In the genomic region with DNA sequence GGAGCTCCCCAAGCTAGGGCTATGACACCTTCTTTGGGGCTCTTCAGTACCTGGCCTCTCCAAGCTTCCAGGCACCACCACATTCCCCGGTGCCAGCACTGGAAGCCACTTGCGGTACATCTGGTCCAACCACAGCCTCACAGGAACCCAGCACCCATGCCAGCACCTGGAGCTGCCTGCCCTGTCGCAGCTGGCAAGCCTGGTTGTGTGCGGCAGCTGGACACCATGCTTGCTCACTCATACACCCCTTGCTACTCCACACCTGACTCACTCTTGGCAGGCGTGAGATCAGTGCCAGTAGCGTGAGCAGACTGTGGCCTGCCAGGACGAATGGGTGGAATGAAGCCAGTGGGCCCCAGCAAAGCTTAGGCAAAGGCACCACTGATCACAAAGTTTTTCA, we compare ENCODE assay signal across 25 cellular contexts. TPM values are rescaled to one million over a fixed set of nuclear protein-coding genes. Genes with fewer than 3 reads are reported as not detected.
"Had no signal": no experiment of that assay in that cellular context is flagged by ENCODE, and none has a peak within 500 bp of the region (broad histone marks: within the 10 kb centered on the region; RNA-seq: fewer than 3 reads in every experiment).

No MANE protein-coding gene starts in this region.

- H3K36me3 ChIP-seq: heart left ventricle, thoracic aorta, transverse colon had no signal

- H3K9me3 ChIP-seq: heart left ventricle, psoas muscle, thoracic aorta, transverse colon had no signal

- H3K27me3 ChIP-seq: heart left ventricle, transverse colon had no signal

- H3K36me3 Mint-ChIP-seq: naive B cell; stimulated activated naive B cell treated with anti-CD40 and anti-IgM and Interleukin-4, amounts not matched to agents 10 μg/mL and 1 μg/mL and 100 μg/mL, for 72 hours had no signal

- H3K4me3 ChIP-seq: heart left ventricle, lung, psoas muscle, thoracic aorta, transverse colon had no signal

- DNase-seq: effector memory CD4-positive, alpha-beta T cell; hippocampal formation; kidney glomerular epithelial cell; mesenchymal stem cell; midbrain; naive B cell; psoas muscle; retina; stimulated activated CD4-positive, alpha-beta T cell treated with anti-CD3 and anti-CD28 coated beads, Interleukin-2, amount 100 ng/mL, for 24 hours; stimulated activated CD4-positive, alpha-beta T cell treated with anti-CD3 and anti-CD28 coated beads, Interleukin-4, amount 100 ng/mL, for 4 hours; stimulated activated naive B cell treated with anti-CD40 and anti-IgM and Interleukin-4, amounts not matched to agents 10 μg/mL and 1 μg/mL and 100 μg/mL, for 72 hours; stimulated activated naive CD8-positive, alpha-beta T cell treated with anti-CD3 and anti-CD28 coated beads, Interleukin-15, amount 100 ng/mL, for 72 hours; transverse colon had no signal

- H3K4me3 Mint-ChIP-seq: naive B cell; nephron; stimulated activated naive B cell treated with anti-CD40 and anti-IgM and Interleukin-4, amounts not matched to agents 10 μg/mL and 1 μg/mL and 100 μg/mL, for 72 hours; stimulated activated naive CD8-positive, alpha-beta T cell treated with anti-CD3 and anti-CD28 coated beads, Interleukin-15, amount 100 ng/mL, for 72 hours had no signal

- H3K27me3 Mint-ChIP-seq: naive B cell; stimulated activated naive B cell treated with anti-CD40 and anti-IgM and Interleukin-4, amounts not matched to agents 10 μg/mL and 1 μg/mL and 100 μg/mL, for 72 hours; stimulated activated naive CD8-positive, alpha-beta T cell treated with anti-CD3 and anti-CD28 coated beads, Interleukin-15, amount 100 ng/mL, for 72 hours had no signal

- H3K79me2 ChIP-seq: parathyroid adenoma had no signal

- H3K9ac ChIP-seq: parathyroid adenoma had no signal

- FAIRE-seq: endometrium, frontal cortex had no signal

- H2AFZ ChIP-seq: parathyroid adenoma had no signal

- ATAC-seq: esophagus mucosa; heart left ventricle; left lobe of liver; psoas muscle; sciatic nerve; stimulated activated naive CD8-positive, alpha-beta T cell treated with anti-CD3 and anti-CD28 coated beads, Interleukin-15, amount 100 ng/mL, for 72 hours had no signal

- H3K27ac Mint-ChIP-seq: naive B cell; nephron; stimulated activated naive B cell treated with anti-CD40 and anti-IgM and Interleukin-4, amounts not matched to agents 10 μg/mL and 1 μg/mL and 100 μg/mL, for 72 hours; stimulated activated naive CD8-positive, alpha-beta T cell treated with anti-CD3 and anti-CD28 coated beads, Interleukin-15, amount 100 ng/mL, for 72 hours had no signal

- H3K4me1 Mint-ChIP-seq: naive B cell; nephron; stimulated activated naive B cell treated with anti-CD40 and anti-IgM and Interleukin-4, amounts not matched to agents 10 μg/mL and 1 μg/mL and 100 μg/mL, for 72 hours; stimulated activated naive CD8-positive, alpha-beta T cell treated with anti-CD3 and anti-CD28 coated beads, Interleukin-15, amount 100 ng/mL, for 72 hours had no signal

- H3K27ac ChIP-seq: heart left ventricle, parathyroid adenoma, psoas muscle, thoracic aorta, transverse colon had no signal

- H3K9me3 Mint-ChIP-seq: nephron had no signal

- H3K4me1 ChIP-seq: heart left ventricle, parathyroid adenoma, psoas muscle, transverse colon had no signal

RNA-seq across cellular contexts. Expression of a gene that starts 34.0 kb away (rescaled TPM):
- total RNA-seq: esophagus mucosa, fibroblast of lung, glomerular endothelial cell, left lobe of liver, thoracic aorta had no signal
